In genomic region chr11:94494200-94494545, GRCh38 we compare ENCODE assay signal across 6 cellular contexts.
A peak's percentile ranks its signal among the peaks of the same experiment; 100 is the strongest.
DNase-seq lines count a peak whose midpoint lies in the region; ATAC-seq and TF ChIP-seq lines count a peak whose summit lies in the region.

No MANE protein-coding gene starts in this region.

- H3K36me3 ChIP-seq in RWPE2 (ENCODE audit: low read depth), result peaks cover 50% of the 10 kb centered on the region

- TF ChIP-seq CTCF in AG04449 (IDR thresholded peaks at IDR 0.05; ENCODE audit: insufficient read depth, low read length, missing control alignments) (no peak), RWPE2 (IDR thresholded peaks at IDR 0.05; ENCODE audit: poor library complexity, severe bottlenecking) (no peak)

- DNase-seq in AG04449 (ENCODE audit: low read depth, low spot score) (no peak), RWPE2 (ENCODE audit: low spot score) (no peak), GDM1 (lab: John Stamatoyannopoulos, UW) (no peak), AG08395 (ENCODE audit: low spot score) (no peak)

- peak; percentile 49 for ATAC-seq in GM21619 (IDR thresholded peaks at IDR 0.05; ENCODE audit: unreplicated experiment)
- peak; percentile 56 for ATAC-seq in RWPE2 (ENCODE audit: low read depth)

- no peaks in the 10 kb centered on the region for H3K27me3 ChIP-seq in RWPE2 (ENCODE audit: insufficient read depth, poor library complexity, severe bottlenecking)

- CTCF ChIA-PET in AG04449 (lab: Yijun Ruan, JAX), result interaction anchor here (1.0 to 2.4 kb wide), 4 partner anchors 9 to 599 kb away, joined by 3 to 12 read pairs (median 4); no protein-coding TSS in a partner anchor

- H3K4me1 ChIP-seq in RWPE2 (ENCODE audit: insufficient read depth, poor library complexity, severe bottlenecking), result peaks cover 16% of the 10 kb centered on the region

- H3K4me3 ChIP-seq in AG04449 (ENCODE audit: low read depth, low read length) (peak overlapping the region; percentile 88), RWPE2 (ENCODE audit: severe bottlenecking) (peak overlapping the region; percentile 89), iPS-11a (ENCODE audit: low read depth, low read length) (peak overlapping the region; percentile 96)

- POLR2A ChIA-PET in AG04449 (lab: Yijun Ruan, JAX), result no interaction called here

- H3K27ac ChIP-seq in RWPE2 (ENCODE audit: poor library complexity, severe bottlenecking), result peak overlapping the region; percentile 72

- H3K9me3 ChIP-seq in RWPE2 (ENCODE audit: severe bottlenecking), result no peaks in the 10 kb centered on the region
